25 cellular contexts compared by ENCODE assay signal in genomic region chr4:170003071-170004070, GRCh38. TPM values are rescaled to one million over a fixed set of nuclear protein-coding genes. Genes with fewer than 3 reads are reported as not detected.
DNase-seq lines count a peak whose midpoint lies in the region; ATAC-seq and TF ChIP-seq lines count a peak whose summit lies in the region.
"Had no signal": no experiment of that assay in that cellular context is flagged by ENCODE, and none has a peak within 500 bp of the region (broad histone marks: within the 10 kb centered on the region; RNA-seq: fewer than 3 reads in every experiment).

No MANE protein-coding gene starts in this region.

- peak overlapping the region; percentile 43 for H3K27ac ChIP-seq in testis
- H3K27ac ChIP-seq: BLaER1 treated with 17β-estradiol and CSF1 and Interleukin-3, amounts not matched to agents 10 nM and 100 nM; neutrophil; PC-9 had no signal

- WGBS in testis, 2 donors, result 70 to 75% methylated on average over 12 of the region's 12 CpGs

- no peaks in the 10 kb centered on the region for H3K9me3 ChIP-seq in testis
- H3K9me3 ChIP-seq: BLaER1 treated with 17β-estradiol and CSF1 and Interleukin-3, amounts not matched to agents 10 nM and 100 nM; Caco-2; neutrophil had no signal

- ATAC-seq in GM18870 (IDR thresholded peaks at IDR 0.05; ENCODE audit: unreplicated experiment) (peak; percentile 51), HG03342 (IDR thresholded peaks at IDR 0.05; ENCODE audit: unreplicated experiment) (peak; percentile 47)
- ATAC-seq: activated CD4-positive, alpha-beta T cell treated with anti-CD3 and anti-CD28 coated beads for 36 hours; GM23338 had no signal

- H3K27me3 ChIP-seq in testis, result no peaks in the 10 kb centered on the region
- H3K27me3 ChIP-seq: BLaER1 treated with 17β-estradiol and CSF1 and Interleukin-3, amounts not matched to agents 10 nM and 100 nM; neutrophil had no signal

- no peak for TF ChIP-seq POLR2A in erythroblast (IDR thresholded peaks at IDR 0.05; ENCODE audit: low read length)
- TF ChIP-seq POLR2A in testis (IDR thresholded peaks at IDR 0.05), result no peak

- peaks cover 3% of the 10 kb centered on the region for H3K4me1 ChIP-seq in testis
- H3K4me1 ChIP-seq: Caco-2 had no signal

- DNase-seq in erythroblast (lab: John Stamatoyannopoulos, UW) (peak; percentile 45 to 61), testis (no peak), DMS79 (lab: John Stamatoyannopoulos, UW) (no peak), DMS153 treated with DMSO at 0.1 percent for 48 hours (lab: John Stamatoyannopoulos, UW; ENCODE audit: unreplicated experiment) (no peak), OCI-M2 (lab: John Stamatoyannopoulos, UW; ENCODE audit: unreplicated experiment) (no peak)
- DNase-seq: activated CD4-positive, alpha-beta T cell treated with anti-CD3 and anti-CD28 coated beads for 36 hours; activated CD8-positive, alpha-beta memory T cell treated with anti-CD3 and anti-CD28 coated beads for 24 hours; activated gamma-delta T cell; activated naive CD8-positive, alpha-beta T cell treated with anti-CD3 and anti-CD28 coated beads, Interleukin-2, amount 10 ng/mL, durations not matched to agents 7 days and 5 days; activated T-cell treated with anti-CD3 and anti-CD28 coated beads, Interleukin-2, amount 50 U/mL, for 1 hour; Caco-2; DMS79 treated with DMSO at 0.1 percent for 48 hours; GF-D8; hippocampal formation; NCI-H1436; NCI-H2081 treated with DMSO at 0.1 percent for 48 hours; PC-9; Right ventricle myocardium superior; stimulated activated CD4-positive, alpha-beta T cell treated with anti-CD3 and anti-CD28 coated beads, Interleukin-15, amount 100 ng/mL, for 24 hours; trophoblast cell had no signal

- TF ChIP-seq CTCF in testis (IDR thresholded peaks at IDR 0.05), result no peak

- H3K4me3 ChIP-seq in testis, result no peak overlapping the region
- H3K4me3 ChIP-seq: BLaER1 treated with 17β-estradiol and CSF1 and Interleukin-3, amounts not matched to agents 10 nM and 100 nM; GM23338; PC-9 had no signal

- intact Hi-C loops in testis (cut with DNase I; ENCODE audit: low total_unique reads), result no loop called here

- H3K36me3 ChIP-seq in testis (ENCODE audit: low read depth, missing control alignments), result no peaks in the 10 kb centered on the region
- H3K36me3 ChIP-seq: BLaER1 treated with 17β-estradiol and CSF1 and Interleukin-3, amounts not matched to agents 10 nM and 100 nM; neutrophil had no signal

RNA-seq across cellular contexts. Expression of gene MFAP3L, which starts 22.8 kb away (rescaled TPM):
- total RNA-seq in testis, result 10 to 100 TPM; 41.4 to 78.6 TPM
- 113 TPM for polyA plus RNA-seq in testis (ENCODE audit: insufficient read depth, low read depth, low replicate concordance)

Comparison
In these comparisons a context has a peak if more than half of its experiments do, and no peak if none do; other contexts are left out.
1. DNase-seq: peak in erythroblast (2 of 2); none in testis (single experiment), DMS79 (single experiment), DMS153 treated with DMSO at 0.1 percent for 48 hours (single experiment) and OCI-M2 (single experiment).